Comparison of ENCODE assay signal across 1 cellular context in the genomic region with DNA sequence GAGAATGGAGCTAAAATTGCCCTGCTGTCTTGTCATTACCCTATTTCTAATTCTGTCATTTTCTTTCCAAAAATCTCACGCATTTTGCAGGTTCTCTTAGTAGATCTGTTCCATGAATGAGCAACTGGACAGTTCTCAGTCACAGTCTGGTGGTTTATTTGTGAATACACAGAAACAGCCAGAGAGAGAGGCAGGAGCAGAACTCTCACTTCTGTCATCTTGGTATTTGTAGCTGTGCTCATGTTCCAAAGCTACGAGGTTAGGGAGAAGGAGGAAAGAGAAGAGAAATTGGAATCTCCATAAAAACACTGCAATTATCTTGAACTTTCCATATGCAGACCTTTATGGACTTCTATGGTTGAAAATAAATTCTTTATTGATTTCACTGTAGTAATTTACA.
TF ChIP-seq lines count a peak whose summit lies in the region.

No MANE protein-coding gene starts in this region.

TF ChIP-seq in GM23338, 12 proteins besides CTCF, POLR2A, EP300 and RAD21 (continued from another document):
- TF ChIP-seq, protein P1, sequence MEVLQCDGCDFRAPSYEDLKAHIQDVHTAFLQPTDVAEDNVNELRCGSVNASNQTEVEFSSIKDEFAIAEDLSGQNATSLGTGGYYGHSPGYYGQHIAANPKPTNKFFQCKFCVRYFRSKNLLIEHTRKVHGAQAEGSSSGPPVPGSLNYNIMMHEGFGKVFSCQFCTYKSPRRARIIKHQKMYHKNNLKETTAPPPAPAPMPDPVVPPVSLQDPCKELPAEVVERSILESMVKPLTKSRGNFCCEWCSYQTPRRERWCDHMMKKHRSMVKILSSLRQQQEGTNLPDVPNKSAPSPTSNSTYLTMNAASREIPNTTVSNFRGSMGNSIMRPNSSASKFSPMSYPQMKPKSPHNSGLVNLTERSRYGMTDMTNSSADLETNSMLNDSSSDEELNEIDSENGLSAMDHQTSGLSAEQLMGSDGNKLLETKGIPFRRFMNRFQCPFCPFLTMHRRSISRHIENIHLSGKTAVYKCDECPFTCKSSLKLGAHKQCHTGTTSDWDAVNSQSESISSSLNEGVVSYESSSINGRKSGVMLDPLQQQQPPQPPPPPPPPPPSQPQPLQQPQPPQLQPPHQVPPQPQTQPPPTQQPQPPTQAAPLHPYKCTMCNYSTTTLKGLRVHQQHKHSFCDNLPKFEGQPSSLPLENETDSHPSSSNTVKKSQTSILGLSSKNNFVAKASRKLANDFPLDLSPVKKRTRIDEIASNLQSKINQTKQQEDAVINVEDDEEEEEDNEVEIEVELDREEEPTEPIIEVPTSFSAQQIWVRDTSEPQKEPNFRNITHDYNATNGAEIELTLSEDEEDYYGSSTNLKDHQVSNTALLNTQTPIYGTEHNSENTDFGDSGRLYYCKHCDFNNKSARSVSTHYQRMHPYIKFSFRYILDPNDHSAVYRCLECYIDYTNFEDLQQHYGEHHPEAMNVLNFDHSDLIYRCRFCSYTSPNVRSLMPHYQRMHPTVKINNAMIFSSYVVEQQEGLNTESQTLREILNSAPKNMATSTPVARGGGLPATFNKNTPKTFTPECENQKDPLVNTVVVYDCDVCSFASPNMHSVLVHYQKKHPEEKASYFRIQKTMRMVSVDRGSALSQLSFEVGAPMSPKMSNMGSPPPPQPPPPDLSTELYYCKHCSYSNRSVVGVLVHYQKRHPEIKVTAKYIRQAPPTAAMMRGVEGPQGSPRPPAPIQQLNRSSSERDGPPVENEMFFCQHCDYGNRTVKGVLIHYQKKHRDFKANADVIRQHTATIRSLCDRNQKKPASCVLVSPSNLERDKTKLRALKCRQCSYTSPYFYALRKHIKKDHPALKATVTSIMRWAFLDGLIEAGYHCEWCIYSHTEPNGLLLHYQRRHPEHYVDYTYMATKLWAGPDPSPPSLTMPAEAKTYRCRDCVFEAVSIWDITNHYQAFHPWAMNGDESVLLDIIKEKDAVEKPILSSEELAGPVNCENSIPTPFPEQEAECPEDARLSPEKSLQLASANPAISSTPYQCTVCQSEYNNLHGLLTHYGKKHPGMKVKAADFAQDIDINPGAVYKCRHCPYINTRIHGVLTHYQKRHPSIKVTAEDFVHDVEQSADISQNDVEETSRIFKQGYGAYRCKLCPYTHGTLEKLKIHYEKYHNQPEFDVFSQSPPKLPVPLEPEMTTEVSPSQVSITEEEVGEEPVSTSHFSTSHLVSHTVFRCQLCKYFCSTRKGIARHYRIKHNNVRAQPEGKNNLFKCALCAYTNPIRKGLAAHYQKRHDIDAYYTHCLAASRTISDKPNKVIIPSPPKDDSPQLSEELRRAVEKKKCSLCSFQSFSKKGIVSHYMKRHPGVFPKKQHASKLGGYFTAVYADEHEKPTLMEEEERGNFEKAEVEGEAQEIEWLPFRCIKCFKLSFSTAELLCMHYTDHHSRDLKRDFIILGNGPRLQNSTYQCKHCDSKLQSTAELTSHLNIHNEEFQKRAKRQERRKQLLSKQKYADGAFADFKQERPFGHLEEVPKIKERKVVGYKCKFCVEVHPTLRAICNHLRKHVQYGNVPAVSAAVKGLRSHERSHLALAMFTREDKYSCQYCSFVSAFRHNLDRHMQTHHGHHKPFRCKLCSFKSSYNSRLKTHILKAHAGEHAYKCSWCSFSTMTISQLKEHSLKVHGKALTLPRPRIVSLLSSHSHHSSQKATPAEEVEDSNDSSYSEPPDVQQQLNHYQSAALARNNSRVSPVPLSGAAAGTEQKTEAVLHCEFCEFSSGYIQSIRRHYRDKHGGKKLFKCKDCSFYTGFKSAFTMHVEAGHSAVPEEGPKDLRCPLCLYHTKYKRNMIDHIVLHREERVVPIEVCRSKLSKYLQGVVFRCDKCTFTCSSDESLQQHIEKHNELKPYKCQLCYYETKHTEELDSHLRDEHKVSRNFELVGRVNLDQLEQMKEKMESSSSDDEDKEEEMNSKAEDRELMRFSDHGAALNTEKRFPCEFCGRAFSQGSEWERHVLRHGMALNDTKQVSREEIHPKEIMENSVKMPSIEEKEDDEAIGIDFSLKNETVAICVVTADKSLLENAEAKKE (CRISPR knock-in tag; IDR thresholded peaks at IDR 0.05): no peak
- TF ChIP-seq, protein P2, sequence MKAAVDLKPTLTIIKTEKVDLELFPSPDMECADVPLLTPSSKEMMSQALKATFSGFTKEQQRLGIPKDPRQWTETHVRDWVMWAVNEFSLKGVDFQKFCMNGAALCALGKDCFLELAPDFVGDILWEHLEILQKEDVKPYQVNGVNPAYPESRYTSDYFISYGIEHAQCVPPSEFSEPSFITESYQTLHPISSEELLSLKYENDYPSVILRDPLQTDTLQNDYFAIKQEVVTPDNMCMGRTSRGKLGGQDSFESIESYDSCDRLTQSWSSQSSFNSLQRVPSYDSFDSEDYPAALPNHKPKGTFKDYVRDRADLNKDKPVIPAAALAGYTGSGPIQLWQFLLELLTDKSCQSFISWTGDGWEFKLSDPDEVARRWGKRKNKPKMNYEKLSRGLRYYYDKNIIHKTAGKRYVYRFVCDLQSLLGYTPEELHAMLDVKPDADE (IDR thresholded peaks at IDR 0.05): no peak
- no peak for TF ChIP-seq ZNF331 (CRISPR knock-in tag; IDR thresholded peaks at IDR 0.05; ENCODE audit: low read depth)
- TF ChIP-seq ZNF114 (CRISPR knock-in tag; IDR thresholded peaks at IDR 0.05): no peak
- TF ChIP-seq NANOG (IDR thresholded peaks at IDR 0.05; ENCODE audit: borderline replicate concordance): no peak
- TF ChIP-seq CREB1 (CRISPR knock-in tag; IDR thresholded peaks at IDR 0.05; ENCODE audit: low read depth): no peak
